8 cellular contexts compared by ENCODE assay signal in genomic region chr15:96330450-96331140, GRCh38. TPM values are rescaled to one million over a fixed set of nuclear protein-coding genes. Genes with fewer than 3 reads are reported as not detected.
DNase-seq lines count a peak whose midpoint lies in the region; ATAC-seq and TF ChIP-seq lines count a peak whose summit lies in the region.

TSS of gene NR2F2 (plus strand) at chr15:96330700. CDS start at chr15:96332106, 1,406 bp downstream.

- H3K4me3 ChIP-seq in AG09309 (ENCODE audit: control insufficient read depth, low read depth, low read length) (peak within 1 kb of the TSS; percentile 75), thoracic aorta (peak within 1 kb of the TSS; percentile 93)

- H3K4me1 ChIP-seq in thoracic aorta (ENCODE audit: control insufficient read depth in 1 of 2, low read depth in 2 of 2): peaks cover 0 to 23% of the 10 kb centered on the region in 2 donors

- H3K27ac Mint-ChIP-seq in activated T-helper 2 cell treated with anti-CD3 and anti-CD28 coated beads, Interferon-gamma antibody, Interleukin-2, Interleukin-4, amounts not matched to agents 10 μg/mL and 5 μg/mL and 100 μg/mL, durations not matched to agents 14 hours and 24 hours and 36 hours: peak within 1 kb of the TSS; percentile 23
- peak within 1 kb of the TSS in 1 of 10 donors; percentile 20 for H3K27ac Mint-ChIP-seq in naive thymus-derived CD8-positive, alpha-beta T cell

- no peaks in the 10 kb centered on the region for H3K9me3 Mint-ChIP-seq in activated T-helper 2 cell treated with anti-CD3 and anti-CD28 coated beads, Interferon-gamma antibody, Interleukin-2, Interleukin-4, amounts not matched to agents 10 μg/mL and 5 μg/mL and 100 μg/mL, durations not matched to agents 14 hours and 24 hours and 36 hours
- H3K9me3 Mint-ChIP-seq in naive thymus-derived CD8-positive, alpha-beta T cell: peaks cover 0 to 33% (median 8%) of the 10 kb centered on the region in 9 donors

- peaks cover 10% of the 10 kb centered on the region for H3K4me1 Mint-ChIP-seq in activated T-helper 2 cell treated with anti-CD3 and anti-CD28 coated beads, Interferon-gamma antibody, Interleukin-2, Interleukin-4, amounts not matched to agents 10 μg/mL and 5 μg/mL and 100 μg/mL, durations not matched to agents 14 hours and 24 hours and 36 hours (ENCODE audit: low read depth)
- peaks cover 13 to 44% (median 29%) of the 10 kb centered on the region in 4 donors for H3K4me1 Mint-ChIP-seq in naive thymus-derived CD8-positive, alpha-beta T cell

- TF ChIP-seq CTCF in AG09309 (IDR thresholded peaks at IDR 0.05; ENCODE audit: control insufficient read depth, insufficient read depth, low read depth, low read length, missing control alignments) (no peak), thoracic aorta (IDR thresholded peaks at IDR 0.05) (no peak)

- ATAC-seq in GM19025 (IDR thresholded peaks at IDR 0.05; ENCODE audit: low read depth, unreplicated experiment): peak; percentile 73
- peak; percentile 62 for ATAC-seq in HG03378 (IDR thresholded peaks at IDR 0.05; ENCODE audit: unreplicated experiment)
- ATAC-seq in naive thymus-derived CD8-positive, alpha-beta T cell: peak; percentile 33 to 70
- ATAC-seq in thoracic aorta (ENCODE audit: insufficient number of reproducible peaks, low FRiP score, low read depth): peak; percentile 75

- peak within 1 kb of the TSS; percentile 81 for H3K4me3 Mint-ChIP-seq in activated T-helper 2 cell treated with anti-CD3 and anti-CD28 coated beads, Interferon-gamma antibody, Interleukin-2, Interleukin-4, amounts not matched to agents 10 μg/mL and 5 μg/mL and 100 μg/mL, durations not matched to agents 14 hours and 24 hours and 36 hours (ENCODE audit: low read depth)
- peak within 1 kb of the TSS; percentile 78 to 95 (median 84) for H3K4me3 Mint-ChIP-seq in naive thymus-derived CD8-positive, alpha-beta T cell

- DNase-seq in AG09309 (ENCODE audit: low read depth): peak; percentile 98
- peak; percentile 52 for DNase-seq in NCI-H510A treated with DMSO at 0.1 percent for 48 hours (lab: John Stamatoyannopoulos, UW)
- DNase-seq in activated T-helper 2 cell treated with anti-CD3 and anti-CD28 coated beads, Interferon-gamma antibody, Interleukin-2, Interleukin-4, amounts not matched to agents 10 μg/mL and 5 μg/mL and 100 μg/mL, durations not matched to agents 14 hours and 24 hours and 36 hours (ENCODE audit: low spot score): peak; percentile 52
- DNase-seq in fibroblast of the conjunctiva (ENCODE audit: low read depth): peak; percentile 99
- peak in 2 of 10 donors; percentile 13 to 16 for DNase-seq in naive thymus-derived CD8-positive, alpha-beta T cell
- peak; percentile 83 for DNase-seq in thoracic aorta (ENCODE audit: low spot score)

- H3K27me3 Mint-ChIP-seq in activated T-helper 2 cell treated with anti-CD3 and anti-CD28 coated beads, Interferon-gamma antibody, Interleukin-2, Interleukin-4, amounts not matched to agents 10 μg/mL and 5 μg/mL and 100 μg/mL, durations not matched to agents 14 hours and 24 hours and 36 hours (ENCODE audit: low read depth): peaks cover 75% of the 10 kb centered on the region
- H3K27me3 Mint-ChIP-seq in naive thymus-derived CD8-positive, alpha-beta T cell: peaks cover 45 to 90% (median 70%) of the 10 kb centered on the region in 5 donors

- H3K36me3 ChIP-seq in thoracic aorta: peaks cover 6% of the 10 kb centered on the region

- H3K9me3 ChIP-seq in thoracic aorta: no peaks in the 10 kb centered on the region

- H3K36me3 Mint-ChIP-seq in activated T-helper 2 cell treated with anti-CD3 and anti-CD28 coated beads, Interferon-gamma antibody, Interleukin-2, Interleukin-4, amounts not matched to agents 10 μg/mL and 5 μg/mL and 100 μg/mL, durations not matched to agents 14 hours and 24 hours and 36 hours (ENCODE audit: low read depth): peaks cover 4% of the 10 kb centered on the region
- H3K36me3 Mint-ChIP-seq in naive thymus-derived CD8-positive, alpha-beta T cell: peaks cover 0 to 22% (median 8%) of the 10 kb centered on the region in 3 donors

- intact Hi-C loops in activated T-helper 2 cell treated with anti-CD3 and anti-CD28 coated beads, Interferon-gamma antibody, Interleukin-2, Interleukin-4, amounts not matched to agents 10 μg/mL and 5 μg/mL and 100 μg/mL, durations not matched to agents 14 hours and 24 hours and 36 hours (cut with micrococcal nuclease): loop anchor here (10.0 kb wide), 1 partner anchor 276 kb away; no protein-coding TSS in a partner anchor

- POLR2A ChIA-PET in naive thymus-derived CD8-positive, alpha-beta T cell (lab: Charles Lee): no interaction called here

- peak within 1 kb of the TSS; percentile 94 to 95 for H3K27ac ChIP-seq in thoracic aorta

- no peaks in the 10 kb centered on the region for H3K27me3 ChIP-seq in thoracic aorta (replicated peaks; ENCODE audit: insufficient read depth)

RNA-seq across cellular contexts. Expression of gene NR2F2, which starts in this region (rescaled TPM):
- total RNA-seq in activated T-helper 2 cell treated with anti-CD3 and anti-CD28 coated beads, Interferon-gamma antibody, Interleukin-2, Interleukin-4, amounts not matched to agents 10 μg/mL and 5 μg/mL and 100 μg/mL, durations not matched to agents 14 hours and 24 hours and 36 hours: not detected in 2 replicates
- total RNA-seq in naive thymus-derived CD8-positive, alpha-beta T cell: not detected
- not detected for polyA plus RNA-seq in naive thymus-derived CD8-positive, alpha-beta T cell
- 10 to 100 TPM; 31.8 to 49.8 TPM for total RNA-seq in thoracic aorta

Comparison
In these comparisons a context has a peak if more than half of its experiments do, and no peak if none do; other contexts are left out.
1. RNA of gene NR2F2 (total RNA-seq): 31.8 to 49.8 TPM in thoracic aorta; not detected in activated T-helper 2 cell treated with anti-CD3 and anti-CD28 coated beads, Interferon-gamma antibody, Interleukin-2, Interleukin-4, amounts not matched to agents 10 μg/mL and 5 μg/mL and 100 μg/mL, durations not matched to agents 14 hours and 24 hours and 36 hours and not detected in naive thymus-derived CD8-positive, alpha-beta T cell; every median in the first group is over 10 times any median in the second.
2. Peak in DNase-seq in activated T-helper 2 cell treated with anti-CD3 and anti-CD28 coated beads, Interferon-gamma antibody, Interleukin-2, Interleukin-4, amounts not matched to agents 10 μg/mL and 5 μg/mL and 100 μg/mL, durations not matched to agents 14 hours and 24 hours and 36 hours; RNA of the gene not detected or under 1 TPM.
3. Peak in ATAC-seq in naive thymus-derived CD8-positive, alpha-beta T cell; RNA of the gene not detected or under 1 TPM.
4. Peak in every context shown above with its lines, with median percentiles within 50 percentile points of each other: ATAC-seq.